Comparison of ENCODE assay signal across 18 cellular contexts in genomic region chr1:241061062-241061461, GRCh38.
DNase-seq lines count a peak whose midpoint lies in the region; ATAC-seq and TF ChIP-seq lines count a peak whose summit lies in the region.
"Had no signal": no experiment of that assay in that cellular context is flagged by ENCODE, and none has a peak within 500 bp of the region (broad histone marks: within the 10 kb centered on the region; RNA-seq: fewer than 3 reads in every experiment).

No MANE protein-coding gene starts in this region.

- H3K27ac Mint-ChIP-seq in activated T-helper 2 cell treated with anti-CD3 and anti-CD28 coated beads, Interferon-gamma antibody, Interleukin-2, Interleukin-4, amounts not matched to agents 10 μg/mL and 5 μg/mL and 100 μg/mL, durations not matched to agents 14 hours and 24 hours and 36 hours, result no peak overlapping the region
- H3K27ac Mint-ChIP-seq: B cell; CD4-positive, CD25-positive, alpha-beta regulatory T cell; CD8-positive, alpha-beta T cell; HFFc6 had no signal

- H3K79me2 ChIP-seq in PC-3 (ENCODE audit: low read length), result no peaks in the 10 kb centered on the region

- no peak overlapping the region for H2AFZ ChIP-seq in PC-3 (ENCODE audit: low read length)

- H3K4me3 ChIP-seq in PC-3 (ENCODE audit: low read length), result no peak overlapping the region
- H3K4me3 ChIP-seq: BLaER1, HAP-1 had no signal

- no peak for TF ChIP-seq CTCF in PC-3 (conservative IDR thresholded peaks at IDR 0.05; ENCODE audit: low read depth, low read length)

- no TSS peak for BruUV-seq in PC-3 (replicated peaks; lab: Mats Ljungman, UMichigan)

- no peak overlapping the region for H3K4me3 Mint-ChIP-seq in activated T-helper 2 cell treated with anti-CD3 and anti-CD28 coated beads, Interferon-gamma antibody, Interleukin-2, Interleukin-4, amounts not matched to agents 10 μg/mL and 5 μg/mL and 100 μg/mL, durations not matched to agents 14 hours and 24 hours and 36 hours (ENCODE audit: low read depth)
- H3K4me3 Mint-ChIP-seq: B cell; CD4-positive, CD25-positive, alpha-beta regulatory T cell; CD8-positive, alpha-beta T cell; HFFc6 had no signal

- intact Hi-C loops in PC-3 (cut with micrococcal nuclease), result no loop called here
- intact Hi-C loops in activated T-helper 2 cell treated with anti-CD3 and anti-CD28 coated beads, Interferon-gamma antibody, Interleukin-2, Interleukin-4, amounts not matched to agents 10 μg/mL and 5 μg/mL and 100 μg/mL, durations not matched to agents 14 hours and 24 hours and 36 hours (cut with micrococcal nuclease), result no loop called here

- CTCF ChIA-PET in PC-3 (lab: Charles Lee), result no interaction called here

- no peaks in the 10 kb centered on the region for H3K4me1 Mint-ChIP-seq in activated T-helper 2 cell treated with anti-CD3 and anti-CD28 coated beads, Interferon-gamma antibody, Interleukin-2, Interleukin-4, amounts not matched to agents 10 μg/mL and 5 μg/mL and 100 μg/mL, durations not matched to agents 14 hours and 24 hours and 36 hours (ENCODE audit: low read depth)
- H3K4me1 Mint-ChIP-seq: B cell; CD4-positive, CD25-positive, alpha-beta regulatory T cell had no signal

- peak; percentile 77 for ATAC-seq in PC-3
- ATAC-seq: CD8-positive, alpha-beta T cell had no signal

- H4K20me1 ChIP-seq in PC-3 (ENCODE audit: low read length), result no peaks in the 10 kb centered on the region
- H4K20me1 ChIP-seq: BLaER1 had no signal

- POLR2A ChIA-PET in PC-3 (lab: Charles Lee; ENCODE audit: unreplicated experiment), result no interaction called here

- no peaks in the 10 kb centered on the region for H3K9me2 ChIP-seq in PC-3 (replicated peaks; ENCODE audit: low read length)

- no peaks in the 10 kb centered on the region for H3F3A ChIP-seq in PC-3 (ENCODE audit: low read length, unreplicated experiment)

- 0 out of 2 replicates have a peak, but pooled peaks cover 6% of the 10 kb centered on the region for H3K4me1 ChIP-seq in PC-3 (ENCODE audit: insufficient read depth, low read length)
- H3K4me1 ChIP-seq: BLaER1, Caco-2, HAP-1 had no signal

- no peak overlapping the region for H3K4me2 ChIP-seq in PC-3 (ENCODE audit: low read length)
- H3K4me2 ChIP-seq: BLaER1 had no signal

- no peaks in the 10 kb centered on the region for H3K36me3 Mint-ChIP-seq in activated T-helper 2 cell treated with anti-CD3 and anti-CD28 coated beads, Interferon-gamma antibody, Interleukin-2, Interleukin-4, amounts not matched to agents 10 μg/mL and 5 μg/mL and 100 μg/mL, durations not matched to agents 14 hours and 24 hours and 36 hours (ENCODE audit: low read depth)
- H3K36me3 Mint-ChIP-seq: CD4-positive, CD25-positive, alpha-beta regulatory T cell; CD8-positive, alpha-beta T cell had no signal

- peaks cover 4% of the 10 kb centered on the region for H3K9me3 Mint-ChIP-seq in activated T-helper 2 cell treated with anti-CD3 and anti-CD28 coated beads, Interferon-gamma antibody, Interleukin-2, Interleukin-4, amounts not matched to agents 10 μg/mL and 5 μg/mL and 100 μg/mL, durations not matched to agents 14 hours and 24 hours and 36 hours
- H3K9me3 Mint-ChIP-seq: HFFc6 had no signal

- H3K9ac ChIP-seq in PC-3 (ENCODE audit: low read length), result no peak overlapping the region
- H3K9ac ChIP-seq: BLaER1 had no signal

- DNase-seq in DMS53 treated with DMSO at 0.1 percent for 48 hours (lab: John Stamatoyannopoulos, UW; ENCODE audit: unreplicated experiment), result peak; percentile 8
- DNase-seq in PC-3, result peak; percentile 65
- DNase-seq in fibroblast of gingiva (ENCODE audit: low read depth), result peak; percentile 10
- DNase-seq in GDM1 (lab: John Stamatoyannopoulos, UW), result no peak
- no peak for DNase-seq in activated T-helper 2 cell treated with anti-CD3 and anti-CD28 coated beads, Interferon-gamma antibody, Interleukin-2, Interleukin-4, amounts not matched to agents 10 μg/mL and 5 μg/mL and 100 μg/mL, durations not matched to agents 14 hours and 24 hours and 36 hours (ENCODE audit: low spot score)
- DNase-seq in D341Med (ENCODE audit: low spot score), result no peak
- DNase-seq: Caco-2; CD4-positive, CD25-positive, alpha-beta regulatory T cell; CD8-positive, alpha-beta T cell; DMS 273 treated with DMSO at 0.1 percent for 48 hours; DMS79; EL; GOT3; HFFc6 had no signal

- H3K27ac ChIP-seq in PC-3 (ENCODE audit: low read length), result no peak overlapping the region
- H3K27ac ChIP-seq: BLaER1, C4-2B had no signal

- H3K9me3 ChIP-seq in PC-3 (ENCODE audit: low read length), result no peaks in the 10 kb centered on the region
- H3K9me3 ChIP-seq: BLaER1, Caco-2, HAP-1 had no signal

- H3K27me3 ChIP-seq in PC-3 (ENCODE audit: low read length), result peaks cover 78% of the 10 kb centered on the region
- H3K27me3 ChIP-seq: BLaER1 had no signal

- no peaks in the 10 kb centered on the region for H3K36me3 ChIP-seq in PC-3 (ENCODE audit: low read depth, low read length)
- H3K36me3 ChIP-seq: BLaER1, HAP-1 had no signal

- no peaks in the 10 kb centered on the region for H3K27me3 Mint-ChIP-seq in activated T-helper 2 cell treated with anti-CD3 and anti-CD28 coated beads, Interferon-gamma antibody, Interleukin-2, Interleukin-4, amounts not matched to agents 10 μg/mL and 5 μg/mL and 100 μg/mL, durations not matched to agents 14 hours and 24 hours and 36 hours (ENCODE audit: low read depth)
- H3K27me3 Mint-ChIP-seq: B cell; CD4-positive, CD25-positive, alpha-beta regulatory T cell had no signal

Comparison
In these comparisons a context has a peak if more than half of its experiments do, and no peak if none do; other contexts are left out.
1. DNase-seq: peak in DMS53 treated with DMSO at 0.1 percent for 48 hours (single experiment), PC-3 (single experiment) and fibroblast of gingiva (single experiment); none in GDM1 (single experiment), activated T-helper 2 cell treated with anti-CD3 and anti-CD28 coated beads, Interferon-gamma antibody, Interleukin-2, Interleukin-4, amounts not matched to agents 10 μg/mL and 5 μg/mL and 100 μg/mL, durations not matched to agents 14 hours and 24 hours and 36 hours (single experiment) and D341Med (single experiment).